1 cellular context compared by ENCODE assay signal in genomic region chr6:96898241-96898851, GRCh38.
A peak's percentile ranks its signal among the peaks of the same experiment; 100 is the strongest.
TF ChIP-seq lines count a peak whose summit lies in the region.

No MANE protein-coding gene starts in this region.

TF ChIP-seq in HEK293, 187 proteins besides CTCF, POLR2A, EP300 and RAD21 (continued from another document):
- peak; percentile 91 for TF ChIP-seq PRDM10 (tag by site-specific recombination; IDR thresholded peaks at IDR 0.05)
- TF ChIP-seq ATF2 (tag by site-specific recombination; IDR thresholded peaks at IDR 0.05; ENCODE audit: low read depth): 0 out of 2 replicates have a peak, but pooled peaks have one; percentile 2
TF ChIP-seq in HEK293: peak in this region for 8.
